In the genomic region with DNA sequence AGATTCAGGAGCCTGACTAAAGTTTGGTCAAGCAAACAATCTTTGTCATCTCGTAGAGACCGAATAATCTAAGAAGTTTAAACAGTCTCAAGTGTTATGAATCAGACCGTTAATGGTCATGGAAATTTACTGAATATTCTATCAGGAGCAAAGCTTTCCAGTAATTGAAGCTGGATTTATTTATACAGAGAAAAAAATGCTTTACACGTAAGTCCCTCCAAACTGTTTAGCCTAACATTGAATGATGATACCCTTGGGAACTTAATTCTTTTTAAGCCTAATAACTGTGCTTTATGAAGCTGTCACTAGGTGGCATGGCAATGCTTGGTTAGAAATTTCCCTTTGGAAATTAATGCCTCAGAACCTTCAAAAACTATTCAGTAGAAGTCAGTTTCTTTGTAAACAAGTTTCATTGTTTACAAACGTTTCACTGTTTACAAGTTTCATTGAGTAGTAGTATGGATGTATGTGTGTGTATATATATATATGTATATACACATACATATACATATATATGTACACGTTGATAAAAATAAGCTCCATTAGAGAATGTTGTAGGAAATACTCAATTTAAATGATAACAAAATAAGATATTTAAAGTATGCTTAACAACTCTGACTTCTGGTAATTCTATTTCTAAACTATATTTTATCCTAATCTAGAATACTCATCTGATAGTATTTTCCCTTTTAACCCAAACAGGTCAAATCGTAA, we compare ENCODE assay signal across 8 cellular contexts. TPM values are rescaled to one million over a fixed set of nuclear protein-coding genes. Genes with fewer than 3 reads are reported as not detected.
DNase-seq lines count a peak whose midpoint lies in the region; ATAC-seq and TF ChIP-seq lines count a peak whose summit lies in the region.

No MANE protein-coding gene starts in this region.

- TF ChIP-seq CTCF in breast epithelium (IDR thresholded peaks at IDR 0.05) (peak; percentile 44 to 77 (median 76)), uterus (IDR thresholded peaks at IDR 0.05) (peak; percentile 46 to 63 (median 60))

- H3K9me3 ChIP-seq in breast epithelium (no peaks in the 10 kb centered on the region), uterus (no peaks in the 10 kb centered on the region)

- intact Hi-C loops in breast epithelium (cut with DNase I; ENCODE audit: low total_unique reads) = no loop called here
- intact Hi-C loops in left colon (cut with DNase I, micrococcal nuclease) = loop anchor here in 1 of 2 donors (5.0 to 10.0 kb wide), 3 partner anchors 320 to 508 kb away; no protein-coding TSS in a partner anchor
- intact Hi-C loops in uterus (cut with DNase I; ENCODE audit: low total_unique reads) = no loop called here

- no peak overlapping the region for H3K4me3 ChIP-seq in breast epithelium
- no peak overlapping the region for H3K4me3 ChIP-seq in uterus

- H3K27me3 ChIP-seq in breast epithelium (no peaks in the 10 kb centered on the region), uterus (no peaks in the 10 kb centered on the region)

- H3K36me3 ChIP-seq in breast epithelium (no peaks in the 10 kb centered on the region), uterus (no peaks in the 10 kb centered on the region)

- H3K27ac ChIP-seq in breast epithelium = peak overlapping the region; percentile 23 to 28
- H3K27ac ChIP-seq in uterus = peak overlapping the region in 1 of 2 donors; percentile 31

- ATAC-seq in HG02759 (IDR thresholded peaks at IDR 0.05; ENCODE audit: unreplicated experiment) (peak; percentile 43), left colon (peak; percentile 51), GM18505 (IDR thresholded peaks at IDR 0.05; ENCODE audit: unreplicated experiment) (no peak)

- H3K4me1 ChIP-seq in breast epithelium (no peaks in the 10 kb centered on the region), uterus (no peaks in the 10 kb centered on the region)

- TF ChIP-seq POLR2A in breast epithelium (IDR thresholded peaks at IDR 0.05) = no peak
- no peak for TF ChIP-seq POLR2A in uterus (IDR thresholded peaks at IDR 0.05)
- no peak for TF ChIP-seq POLR2A in GM18505 (IDR thresholded peaks at IDR 0.05; ENCODE audit: borderline replicate concordance, extremely low read depth, insufficient read depth, insufficient read length)

- DNase-seq in NCI-H82 (lab: John Stamatoyannopoulos, UW) (peak; percentile 75), NCI-H82 treated with DMSO at 0.1 percent for 48 hours (lab: John Stamatoyannopoulos, UW; ENCODE audit: unreplicated experiment) (no peak), NCI-H2171 (lab: John Stamatoyannopoulos, UW) (peak; percentile 60), breast epithelium (ENCODE audit: low spot score in 2 of 2) (no peak), left colon (no peak), uterus (no peak)

RNA-seq across cellular contexts. Expression of gene DEPDC4, which starts 32.1 kb away (rescaled TPM):
- 1 to 10 TPM; 1.3 to 2.3 (median 2.0) TPM for total RNA-seq in breast epithelium
- 1 to 10 TPM; 1.7 to 3.0 TPM for total RNA-seq in left colon
- 10 to 100 TPM in 1 of 4 donors, 1 to 10 TPM in 2, not detected in 1; 1.2 to 11.1 (median 1.6) TPM for total RNA-seq in uterus

RNA-seq across cellular contexts. Expression of gene SCYL2, which starts 32.2 kb away (rescaled TPM):
- total RNA-seq in breast epithelium (10 to 100 TPM; 39.4 to 92.2 (median 53.7) TPM), left colon (10 to 100 TPM; 65.7 to 66.0 TPM), uterus (100 to 1,000 TPM in 1 of 4 donors, 10 to 100 TPM in 3; 24.6 to 103 (median 42.5) TPM)

RNA-seq across cellular contexts. Expression of gene ACTR6, which starts 34.1 kb away (rescaled TPM):
- total RNA-seq in breast epithelium (10 to 100 TPM; 11.2 to 33.5 (median 21.0) TPM), left colon (10 to 100 TPM; 20.4 to 24.7 TPM), uterus (100 to 1,000 TPM in 1 of 4 donors, 10 to 100 TPM in 3; 13.8 to 131 (median 34.8) TPM)

Comparison
In these comparisons a context has a peak if more than half of its experiments do, and no peak if none do; other contexts are left out.
1. DNase-seq: peak in NCI-H82 (single experiment) and NCI-H2171 (single experiment); none in NCI-H82 treated with DMSO at 0.1 percent for 48 hours (single experiment), breast epithelium (0 of 2), left colon (0 of 2) and uterus (0 of 2).